In genomic region chr4:85078016-85078415, GRCh38 we compare ENCODE assay signal across 26 cellular contexts.
"Had no signal": no experiment of that assay in that cellular context is flagged by ENCODE, and none has a peak within 500 bp of the region (broad histone marks: within the 10 kb centered on the region; RNA-seq: fewer than 3 reads in every experiment).

No MANE protein-coding gene starts in this region.

- H3K27ac Mint-ChIP-seq: naive thymus-derived CD4-positive, alpha-beta T cell; natural killer cell treated with Interleukin-12 subunit alpha and Interleukin-12 subunit beta and Interleukin-15 and Interleukin-18, amount 100 ng/mL, for 72 hours; progenitor cell of endocrine pancreas; stimulated activated effector memory CD8-positive, alpha-beta T cell treated with anti-CD3 and anti-CD28 coated beads, Interleukin-12 subunit alpha, Interleukin-12 subunit beta, amount 100 ng/mL, for 72 hours; stimulated activated naive CD8-positive, alpha-beta T cell treated with anti-CD3 and anti-CD28 coated beads, Interleukin-15, Interleukin-2, amounts not matched to agents 100 ng/mL and 50 ng/mL, for 24 hours; type B pancreatic cell had no signal

- H3K27me3 ChIP-seq: ovary, right atrium auricular region, right lobe of liver, suprapubic skin, tibial artery, uterus had no signal

- H3K4me1 Mint-ChIP-seq: naive thymus-derived CD4-positive, alpha-beta T cell; stimulated activated effector memory CD8-positive, alpha-beta T cell treated with anti-CD3 and anti-CD28 coated beads, Interleukin-12 subunit alpha, Interleukin-12 subunit beta, amount 100 ng/mL, for 72 hours had no signal

- ATAC-seq: left colon; mucosa of descending colon; naive thymus-derived CD4-positive, alpha-beta T cell; natural killer cell treated with Interleukin-12 subunit alpha and Interleukin-12 subunit beta and Interleukin-15 and Interleukin-18, amount 100 ng/mL, for 72 hours; right lobe of liver; stimulated activated effector memory CD8-positive, alpha-beta T cell treated with anti-CD3 and anti-CD28 coated beads, Interleukin-12 subunit alpha, Interleukin-12 subunit beta, amount 100 ng/mL, for 72 hours had no signal

- H3K4me3 ChIP-seq: left ventricle myocardium inferior, lung, mucosa of descending colon, ovary, right atrium auricular region, right lobe of liver, skin epidermis, suprapubic skin, thoracic aorta, tibial artery, uterus had no signal

- H3K9me3 Mint-ChIP-seq: natural killer cell treated with Interleukin-12 subunit alpha and Interleukin-12 subunit beta and Interleukin-15 and Interleukin-18, amount 100 ng/mL, for 72 hours; stimulated activated naive CD8-positive, alpha-beta T cell treated with anti-CD3 and anti-CD28 coated beads, Interleukin-15, Interleukin-2, amounts not matched to agents 100 ng/mL and 50 ng/mL, for 24 hours; type B pancreatic cell had no signal

- H3K4me1 ChIP-seq: left ventricle myocardium inferior, right atrium auricular region, right lobe of liver, suprapubic skin, tibial artery, uterus had no signal

- H3K36me3 ChIP-seq: left ventricle myocardium inferior, ovary, right atrium auricular region, right lobe of liver, suprapubic skin, thoracic aorta, tibial artery, uterus had no signal

- H3K27me3 Mint-ChIP-seq: naive thymus-derived CD4-positive, alpha-beta T cell; natural killer cell treated with Interleukin-12 subunit alpha and Interleukin-12 subunit beta and Interleukin-15 and Interleukin-18, amount 100 ng/mL, for 72 hours; progenitor cell of endocrine pancreas; type B pancreatic cell had no signal

- H3K27ac ChIP-seq: left ventricle myocardium inferior, ovary, right atrium auricular region, right lobe of liver, skin epidermis, suprapubic skin, thoracic aorta, tibial artery, uterus had no signal

- H3K4me3 Mint-ChIP-seq: naive thymus-derived CD4-positive, alpha-beta T cell; natural killer cell treated with Interleukin-12 subunit alpha and Interleukin-12 subunit beta and Interleukin-15 and Interleukin-18, amount 100 ng/mL, for 72 hours; stimulated activated effector memory CD8-positive, alpha-beta T cell treated with anti-CD3 and anti-CD28 coated beads, Interleukin-12 subunit alpha, Interleukin-12 subunit beta, amount 100 ng/mL, for 72 hours; stimulated activated naive CD8-positive, alpha-beta T cell treated with anti-CD3 and anti-CD28 coated beads, Interleukin-15, Interleukin-2, amounts not matched to agents 100 ng/mL and 50 ng/mL, for 24 hours; type B pancreatic cell had no signal

- H3K36me3 Mint-ChIP-seq: naive thymus-derived CD4-positive, alpha-beta T cell; natural killer cell treated with Interleukin-12 subunit alpha and Interleukin-12 subunit beta and Interleukin-15 and Interleukin-18, amount 100 ng/mL, for 72 hours; stimulated activated effector memory CD8-positive, alpha-beta T cell treated with anti-CD3 and anti-CD28 coated beads, Interleukin-12 subunit alpha, Interleukin-12 subunit beta, amount 100 ng/mL, for 72 hours; type B pancreatic cell had no signal

- DNase-seq: hippocampal formation; kidney; left colon; left ventricle myocardium inferior; midbrain; mucosa of descending colon; naive thymus-derived CD4-positive, alpha-beta T cell; ovary; right lobe of liver; stimulated activated CD4-positive, alpha-beta T cell treated with anti-CD3 and anti-CD28 coated beads, Interleukin-12 subunit alpha, Interleukin-12 subunit beta, amount 100 ng/mL, for 4 hours; stimulated activated CD4-positive, alpha-beta T cell treated with anti-CD3 and anti-CD28 coated beads, Interleukin-15, amount 100 ng/mL, for 24 hours; stimulated activated CD4-positive, alpha-beta T cell treated with anti-CD3 and anti-CD28 coated beads, Interleukin-2, amount 100 ng/mL, for 24 hours; stimulated activated CD4-positive, alpha-beta T cell treated with anti-CD3 and anti-CD28 coated beads, Interleukin-4, amount 100 ng/mL, for 24 hours; stimulated activated naive CD4-positive, alpha-beta T cell; tibial artery; uterus had no signal

- H3K9me3 ChIP-seq: mucosa of descending colon, ovary, right lobe of liver, suprapubic skin, thoracic aorta, tibial artery, uterus had no signal
